18 cellular contexts compared by ENCODE assay signal in genomic region chr2:40394597-40394996, GRCh38. TPM values are rescaled to one million over a fixed set of nuclear protein-coding genes. Genes with fewer than 3 reads are reported as not detected.
DNase-seq lines count a peak whose midpoint lies in the region; ATAC-seq and TF ChIP-seq lines count a peak whose summit lies in the region.
"Had no signal": no experiment of that assay in that cellular context is flagged by ENCODE, and none has a peak within 500 bp of the region (broad histone marks: within the 10 kb centered on the region; RNA-seq: fewer than 3 reads in every experiment).

No MANE protein-coding gene starts in this region.

- ATAC-seq in right cardiac atrium (peak; percentile 69 to 70), sciatic nerve (peak; percentile 55), HG02642 (IDR thresholded peaks at IDR 0.05; ENCODE audit: poor library complexity, unreplicated experiment) (no peak)
- ATAC-seq in activated naive CD8-positive, alpha-beta T cell treated with anti-CD3 and anti-CD28 coated beads, Interleukin-2, amount 50 U/mL, for 24 hours = no peak

- H3K36me3 Mint-ChIP-seq in glutamatergic neuron (ENCODE audit: unreplicated experiment) = no peaks in the 10 kb centered on the region
- H3K36me3 Mint-ChIP-seq in activated naive CD8-positive, alpha-beta T cell treated with anti-CD3 and anti-CD28 coated beads, Interleukin-2, amount 50 U/mL, for 24 hours (ENCODE audit: low read depth) = no peaks in the 10 kb centered on the region

- WGBS in GM23248 (ENCODE audit: low coverage in 1 of 2, low lambda C conversion rate in 2 of 2, missing lambda C conversion rate in 2 of 2), 2 experiments = 97 to 100% methylated on average over 1 of the region's 1 CpG
- 3% methylated on average over 1 of the region's 1 CpG for WGBS in right cardiac atrium

- H3K4me1 Mint-ChIP-seq in glutamatergic neuron (ENCODE audit: low read depth, unreplicated experiment) = peaks cover 3% of the 10 kb centered on the region
- no peaks in the 10 kb centered on the region for H3K4me1 Mint-ChIP-seq in activated naive CD8-positive, alpha-beta T cell treated with anti-CD3 and anti-CD28 coated beads, Interleukin-2, amount 50 U/mL, for 24 hours

- H3K27me3 Mint-ChIP-seq in glutamatergic neuron (ENCODE audit: unreplicated experiment) = no peaks in the 10 kb centered on the region
- H3K27me3 Mint-ChIP-seq in activated naive CD8-positive, alpha-beta T cell treated with anti-CD3 and anti-CD28 coated beads, Interleukin-2, amount 50 U/mL, for 24 hours = no peaks in the 10 kb centered on the region
- H3K27me3 Mint-ChIP-seq: activated T-cell treated with anti-CD3 and anti-CD28 coated beads, Interleukin-2, amount 50 U/mL, for 24 hours had no signal

- no peaks in the 10 kb centered on the region for H3K9me2 ChIP-seq in GM23248 (ENCODE audit: insufficient read depth)

- no peak overlapping the region for H3K4me2 ChIP-seq in GM23248 (ENCODE audit: unreplicated experiment)
- H3K4me2 ChIP-seq: KMS-11 had no signal

- H3K27me3 ChIP-seq in GM23248 (replicated peaks; ENCODE audit: insufficient read depth) (no peaks in the 10 kb centered on the region), right cardiac atrium (ENCODE audit: control insufficient read depth, insufficient read depth) (no peaks in the 10 kb centered on the region)

- no peak overlapping the region for H3K27ac ChIP-seq in GM23248
- peak overlapping the region; percentile 64; the same call in 1 of the 2 replicates for H3K27ac ChIP-seq in SK-N-MC
- H3K27ac ChIP-seq in right cardiac atrium (ENCODE audit: low read length) = no peak overlapping the region
- H3K27ac ChIP-seq in substantia nigra (ENCODE audit: low read depth, low read length, poor library complexity, severe bottlenecking) = no peak overlapping the region
- H3K27ac ChIP-seq: KMS-11 had no signal

- H2AFZ ChIP-seq in GM23248 = 0 out of 2 replicates have a peak overlapping the region, but pooled peaks have one; percentile 27

- no peaks in the 10 kb centered on the region for H3K9me3 Mint-ChIP-seq in glutamatergic neuron (ENCODE audit: unreplicated experiment)
- H3K9me3 Mint-ChIP-seq in activated naive CD8-positive, alpha-beta T cell treated with anti-CD3 and anti-CD28 coated beads, Interleukin-2, amount 50 U/mL, for 24 hours = no peaks in the 10 kb centered on the region
- H3K9me3 Mint-ChIP-seq: activated T-cell treated with anti-CD3 and anti-CD28 coated beads, Interleukin-2, amount 50 U/mL, for 24 hours; T-helper 2 cell treated with Interferon-gamma antibody and Interleukin-4, amounts not matched to agents 5 μg/mL and 100 μg/mL, for 36 hours had no signal

- H3F3A ChIP-seq in GM23248 (ENCODE audit: insufficient read depth) = no peaks in the 10 kb centered on the region

- H3K36me3 ChIP-seq in GM23248 (ENCODE audit: low read depth) (no peaks in the 10 kb centered on the region), SK-N-MC (ENCODE audit: insufficient read depth, low read length) (no peaks in the 10 kb centered on the region)

- H3K4me3 ChIP-seq in GM23248 (no peak overlapping the region), SK-N-MC (no peak overlapping the region), right cardiac atrium (ENCODE audit: low read length) (no peak overlapping the region)

- H3K27ac Mint-ChIP-seq in glutamatergic neuron (ENCODE audit: unreplicated experiment) = no peak overlapping the region
- no peak overlapping the region for H3K27ac Mint-ChIP-seq in activated naive CD8-positive, alpha-beta T cell treated with anti-CD3 and anti-CD28 coated beads, Interleukin-2, amount 50 U/mL, for 24 hours
- H3K27ac Mint-ChIP-seq: activated T-cell treated with anti-CD3 and anti-CD28 coated beads, Interleukin-2, amount 50 U/mL, for 24 hours; T-helper 2 cell treated with Interferon-gamma antibody and Interleukin-4, amounts not matched to agents 5 μg/mL and 100 μg/mL, for 36 hours had no signal

- no peaks in the 10 kb centered on the region for H4K20me1 ChIP-seq in GM23248 (ENCODE audit: insufficient read depth)

- H3K4me1 ChIP-seq in GM23248 (ENCODE audit: insufficient read depth) (peaks cover 17% of the 10 kb centered on the region), right cardiac atrium (ENCODE audit: control insufficient read depth, insufficient read depth, low read length) (peaks cover 6% of the 10 kb centered on the region)

- DNase-seq in GM23248 = peak; percentile 8
- no peak for DNase-seq in SK-N-MC (ENCODE audit: low read depth, low spot score)
- no peak for DNase-seq in right cardiac atrium
- DNase-seq in sciatic nerve (ENCODE audit: low spot score) = no peak
- DNase-seq in substantia nigra (lab: John Stamatoyannopoulos, UW) = no peak
- no peak for DNase-seq in glutamatergic neuron
- no peak for DNase-seq in activated naive CD8-positive, alpha-beta T cell treated with anti-CD3 and anti-CD28 coated beads, Interleukin-2, amount 50 U/mL, for 24 hours
- DNase-seq: activated CD4-positive, alpha-beta T cell treated with anti-CD3 and anti-CD28 coated beads, Interleukin-2, amount 50 U/mL, for 1 hour; activated T-cell treated with anti-CD3 and anti-CD28 coated beads, Interleukin-2, amount 50 U/mL, for 24 hours; C1 segment of cervical spinal cord; DND-41; erythroblast; hypothalamus; NCI-H1694; NCI-H510A had no signal

- no peak overlapping the region for H3K4me3 Mint-ChIP-seq in glutamatergic neuron (ENCODE audit: unreplicated experiment)
- no peak overlapping the region for H3K4me3 Mint-ChIP-seq in activated naive CD8-positive, alpha-beta T cell treated with anti-CD3 and anti-CD28 coated beads, Interleukin-2, amount 50 U/mL, for 24 hours
- H3K4me3 Mint-ChIP-seq: activated T-cell treated with anti-CD3 and anti-CD28 coated beads, Interleukin-2, amount 50 U/mL, for 24 hours; T-helper 2 cell treated with Interferon-gamma antibody and Interleukin-4, amounts not matched to agents 5 μg/mL and 100 μg/mL, for 36 hours had no signal

- TF ChIP-seq CTCF in glutamatergic neuron (IDR thresholded peaks at IDR 0.05; ENCODE audit: partially characterized antibody, unreplicated experiment) = no peak

- H3K9ac ChIP-seq in GM23248 (no peak overlapping the region), SK-N-MC (ENCODE audit: insufficient read length) (no peak overlapping the region)
- H3K9ac ChIP-seq: KMS-11 had no signal

- no peaks in the 10 kb centered on the region for H3K9me3 ChIP-seq in GM23248 (ENCODE audit: low read depth)
- H3K9me3 ChIP-seq in SK-N-MC (ENCODE audit: low read depth, low read length) = no peaks in the 10 kb centered on the region
- no peaks in the 10 kb centered on the region for H3K9me3 ChIP-seq in right cardiac atrium (ENCODE audit: control insufficient read depth, low read length)

- intact Hi-C loops in right cardiac atrium (cut with DNase I) (no loop called here), sciatic nerve (cut with DNase I) (no loop called here)

- in situ Hi-C loops in GM23248 (cut with MboI) = no loop called here

- peaks cover 69% of the 10 kb centered on the region for H3K79me2 ChIP-seq in GM23248 (ENCODE audit: insufficient read depth)

RNA-seq across cellular contexts. Expression of gene SLC8A1, which starts 57.3 kb away (rescaled TPM):
- total RNA-seq in GM23248 (2014; rRNA removed; shearing (Covaris generic)) = 82.1 and 83.4 TPM in 2 replicates
- polyA plus RNA-seq in GM23248 (2016; fragmentation: Nextera tagmentation; extraction: Ambion mirVana) = 11.6 and 13.8 TPM in 2 replicates
- total RNA-seq in right cardiac atrium = 100 to 1,000 TPM; 761 to 907 (median 821) TPM
- polyA plus RNA-seq in right cardiac atrium = 41.8 TPM
- 21.0 TPM for total RNA-seq in sciatic nerve
- total RNA-seq in glutamatergic neuron (ENCODE audit: unreplicated experiment) = 1.9 TPM

Comparison
In these comparisons a context has a peak if more than half of its experiments do, and no peak if none do; other contexts are left out.
1. ATAC-seq: peak in right cardiac atrium (2 of 2) and sciatic nerve (single experiment); none in HG02642 (single experiment) and activated naive CD8-positive, alpha-beta T cell treated with anti-CD3 and anti-CD28 coated beads, Interleukin-2, amount 50 U/mL, for 24 hours (single experiment).